In the genomic region with DNA sequence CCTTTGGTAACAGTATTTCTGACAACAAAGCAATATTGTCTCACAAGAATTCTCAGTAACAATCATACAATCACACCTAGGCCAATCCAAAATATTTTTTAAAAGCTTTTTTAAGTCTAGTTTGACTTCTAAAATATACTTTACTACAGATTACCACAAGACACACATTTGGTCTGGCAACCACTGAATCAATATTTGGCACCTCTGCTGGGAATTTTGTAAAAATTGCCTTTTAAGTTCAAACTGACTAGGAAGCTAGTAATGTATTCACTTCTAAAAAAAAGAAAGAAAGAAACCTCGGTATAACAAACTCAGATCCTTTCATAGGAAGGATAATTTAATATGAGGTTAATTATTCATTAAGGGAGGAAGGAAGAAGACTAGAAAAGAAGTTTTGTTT, we compare ENCODE assay signal across 10 cellular contexts.
"Had no signal": no experiment of that assay in that cellular context is flagged by ENCODE, and none has a peak within 500 bp of the region (broad histone marks: within the 10 kb centered on the region; RNA-seq: fewer than 3 reads in every experiment).

No MANE protein-coding gene starts in this region.

- FAIRE-seq: H1, H54, K562 had no signal

- H3K4me3 ChIP-seq: GM23338, K562 had no signal

- H3K27ac ChIP-seq: HL-60 had no signal

- H3K27ac Mint-ChIP-seq: GM23338, H9, HFFc6 had no signal

- DNase-seq: H9, HCEC 1CT, HFFc6, IMR-90, KG1 had no signal

- ATAC-seq: GM23338, K562 had no signal

- H3K4me2 ChIP-seq: GM23338 had no signal

- H2AFZ ChIP-seq: GM23338 had no signal

- H3K4me1 Mint-ChIP-seq: GM23338 had no signal

- H3K4me3 Mint-ChIP-seq: GM23338, H9, HFFc6 had no signal
